In the genomic region with DNA sequence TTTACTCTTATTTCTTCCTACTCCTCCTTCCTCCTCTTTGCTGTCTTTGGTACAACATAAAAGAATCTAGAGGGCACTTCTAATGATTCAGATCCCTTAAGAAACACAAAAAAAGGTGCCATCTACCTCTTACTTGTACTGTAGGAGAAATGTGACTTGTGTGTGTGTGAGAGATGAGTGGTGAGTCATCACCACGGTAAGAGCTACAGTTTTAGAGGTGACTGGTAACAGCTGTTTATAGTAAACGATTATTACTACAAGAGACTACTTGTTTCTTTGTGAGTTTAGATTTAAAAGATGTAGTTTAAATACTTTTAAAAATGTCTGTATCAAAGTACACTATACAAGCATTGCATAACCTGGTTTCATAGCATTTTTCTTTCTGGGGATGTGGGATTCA, we compare ENCODE assay signal across 9 cellular contexts. TPM values are rescaled to one million over a fixed set of nuclear protein-coding genes. Genes with fewer than 3 reads are reported as not detected.
DNase-seq lines count a peak whose midpoint lies in the region; ATAC-seq, FAIRE-seq and TF ChIP-seq lines count a peak whose summit lies in the region.
"Had no signal": no experiment of that assay in that cellular context is flagged by ENCODE, and none has a peak within 500 bp of the region (broad histone marks: within the 10 kb centered on the region; RNA-seq: fewer than 3 reads in every experiment).

No MANE protein-coding gene starts in this region.

- H3K36me3 Mint-ChIP-seq in astrocyte (ENCODE audit: low read depth, unreplicated experiment) (peaks cover 17% of the 10 kb centered on the region), endodermal cell (ENCODE audit: low read depth) (peaks cover 16% of the 10 kb centered on the region)

- no peak overlapping the region for H3K4me3 Mint-ChIP-seq in astrocyte (ENCODE audit: unreplicated experiment)
- no peak overlapping the region for H3K4me3 Mint-ChIP-seq in endodermal cell

- FAIRE-seq in astrocyte (lab: Jason Lieb, UNC), result no peak

- H3K4me2 ChIP-seq in astrocyte (ENCODE audit: low read length), result no peak overlapping the region
- H3K4me2 ChIP-seq in osteoblast (ENCODE audit: insufficient read depth, low read length), result no peak overlapping the region

- no peak overlapping the region for H3K27ac Mint-ChIP-seq in astrocyte (ENCODE audit: unreplicated experiment)
- H3K27ac Mint-ChIP-seq in endodermal cell, result no peak overlapping the region

- H3K27me3 ChIP-seq in astrocyte (ENCODE audit: insufficient read depth, low read length), result no peaks in the 10 kb centered on the region
- H3K27me3 ChIP-seq in osteoblast (ENCODE audit: insufficient read depth, low read length), result no peaks in the 10 kb centered on the region
- H3K27me3 ChIP-seq in endodermal cell (ENCODE audit: control insufficient read depth, insufficient read depth, low read length, poor library complexity, severe bottlenecking), result no peaks in the 10 kb centered on the region
- H3K27me3 ChIP-seq: testis had no signal

- H4K20me1 ChIP-seq in astrocyte (ENCODE audit: insufficient read depth, low read length) (no peaks in the 10 kb centered on the region), osteoblast (ENCODE audit: insufficient read depth, low read length) (no peaks in the 10 kb centered on the region)

- H3K9me3 ChIP-seq in astrocyte (ENCODE audit: insufficient read depth, low read depth, low read length) (no peaks in the 10 kb centered on the region), osteoblast (ENCODE audit: low read depth, low read length) (no peaks in the 10 kb centered on the region), endodermal cell (ENCODE audit: control insufficient read depth, low read length) (no peaks in the 10 kb centered on the region)
- H3K9me3 ChIP-seq: testis had no signal

- ATAC-seq in HG02981 (IDR thresholded peaks at IDR 0.05; ENCODE audit: unreplicated experiment), result peak; percentile 69

- H3K9ac ChIP-seq in astrocyte (ENCODE audit: low read length) (no peak overlapping the region), endodermal cell (ENCODE audit: extremely low read depth, low read length, poor library complexity, severe bottlenecking) (no peak overlapping the region)

- H3K27me3 Mint-ChIP-seq in astrocyte (ENCODE audit: low read depth, unreplicated experiment) (no peaks in the 10 kb centered on the region), endodermal cell (ENCODE audit: insufficient read depth) (no peaks in the 10 kb centered on the region)

- H2AFZ ChIP-seq in astrocyte (ENCODE audit: low read depth, low read length) (no peak overlapping the region), osteoblast (ENCODE audit: low read length) (no peak overlapping the region)

- H3K4me1 Mint-ChIP-seq in astrocyte (ENCODE audit: low read depth, unreplicated experiment), result no peaks in the 10 kb centered on the region
- H3K4me1 Mint-ChIP-seq in endodermal cell, result peaks cover 2% of the 10 kb centered on the region

- WGBS in endodermal cell (ENCODE audit: insufficient coverage in 1 of 2, insufficient read length in 1 of 2), 2 experiments, result 80 to 93% methylated on average over 1 to 2 of the region's 2 CpGs

- H3K79me2 ChIP-seq in astrocyte (ENCODE audit: insufficient read depth, low read length) (peaks cover 12% of the 10 kb centered on the region), osteoblast (ENCODE audit: insufficient read depth, low read length) (no peaks in the 10 kb centered on the region)

- DNase-seq in NCI-H2171 treated with DMSO at 0.1 percent for 48 hours (lab: John Stamatoyannopoulos, UW), result peak; percentile 20
- no peak for DNase-seq in NCI-H2171 (lab: John Stamatoyannopoulos, UW)
- DNase-seq in astrocyte (ENCODE audit: low read depth), result peak; percentile 81
- peak; percentile 47 for DNase-seq in osteoblast (ENCODE audit: insufficient read length, low spot score, missing footprints)
- DNase-seq in ecto neural progenitor cell (ENCODE audit: low spot score), result no peak
- DNase-seq in endodermal cell, result no peak
- DNase-seq in occipital lobe (lab: John Stamatoyannopoulos, UW), result no peak
- DNase-seq: testis had no signal

- H3K27ac ChIP-seq in astrocyte (ENCODE audit: low read depth, low read length), result no peak overlapping the region
- peak overlapping the region; percentile 7 for H3K27ac ChIP-seq in osteoblast (ENCODE audit: low read depth, low read length)
- no peak overlapping the region for H3K27ac ChIP-seq in endodermal cell (ENCODE audit: low read depth, low read length)
- H3K27ac ChIP-seq: testis had no signal

- H3K36me3 ChIP-seq in astrocyte (ENCODE audit: insufficient read depth, low read length) (peaks cover 13% of the 10 kb centered on the region), osteoblast (ENCODE audit: insufficient read depth, low read length) (peaks cover 7% of the 10 kb centered on the region), endodermal cell (ENCODE audit: control insufficient read depth, insufficient read depth, low read length) (peaks cover 33% of the 10 kb centered on the region)

- H3K4me3 ChIP-seq in astrocyte (ENCODE audit: insufficient read depth, low read depth, low read length), result no peak overlapping the region
- no peak overlapping the region for H3K4me3 ChIP-seq in osteoblast (ENCODE audit: insufficient read depth, low read length)
- H3K4me3 ChIP-seq in endodermal cell (ENCODE audit: low read length), result no peak overlapping the region
- H3K4me3 ChIP-seq: testis had no signal

- no peak for TF ChIP-seq CTCF in astrocyte (IDR thresholded peaks at IDR 0.05; ENCODE audit: insufficient read depth, low read depth, low read length)
- TF ChIP-seq CTCF in osteoblast (IDR thresholded peaks at IDR 0.05; ENCODE audit: extremely low read depth, low read depth, low read length), result no peak
- TF ChIP-seq CTCF in endodermal cell (conservative IDR thresholded peaks at IDR 0.05), result no peak

- H3K9me3 Mint-ChIP-seq in astrocyte (ENCODE audit: unreplicated experiment) (no peaks in the 10 kb centered on the region), endodermal cell (no peaks in the 10 kb centered on the region)

- peaks cover 5% of the 10 kb centered on the region for H3K4me1 ChIP-seq in astrocyte (ENCODE audit: insufficient read depth, low read length)
- H3K4me1 ChIP-seq in osteoblast (ENCODE audit: insufficient read depth, low read length), result peaks cover 2% of the 10 kb centered on the region
- no peaks in the 10 kb centered on the region for H3K4me1 ChIP-seq in endodermal cell (ENCODE audit: control insufficient read depth, insufficient read depth, low read length)
- H3K4me1 ChIP-seq: testis had no signal

RNA-seq across cellular contexts. Expression of a gene that starts 40.4 kb away (rescaled TPM):
- total RNA-seq in astrocyte (12.7 and 13.1 TPM in 2 replicates), osteoblast (13.0 and 13.8 TPM in 2 replicates), endodermal cell (1 to 10 TPM; 5.5 to 5.9 TPM), occipital lobe (13.6 TPM)
- polyA plus RNA-seq in endodermal cell (2013, experiment 1 of 2), result 6.4 TPM
- 5.2 TPM for polyA plus RNA-seq in endodermal cell (2013, experiment 2 of 2)

Comparison
In these comparisons a context has a peak if more than half of its experiments do, and no peak if none do; other contexts are left out.
1. DNase-seq: peak in NCI-H2171 treated with DMSO at 0.1 percent for 48 hours (single experiment), astrocyte (single experiment) and osteoblast (single experiment); none in NCI-H2171 (single experiment), ecto neural progenitor cell (single experiment), endodermal cell (single experiment) and occipital lobe (single experiment).